Comparison of ENCODE assay signal across 24 cellular contexts in the genomic region with DNA sequence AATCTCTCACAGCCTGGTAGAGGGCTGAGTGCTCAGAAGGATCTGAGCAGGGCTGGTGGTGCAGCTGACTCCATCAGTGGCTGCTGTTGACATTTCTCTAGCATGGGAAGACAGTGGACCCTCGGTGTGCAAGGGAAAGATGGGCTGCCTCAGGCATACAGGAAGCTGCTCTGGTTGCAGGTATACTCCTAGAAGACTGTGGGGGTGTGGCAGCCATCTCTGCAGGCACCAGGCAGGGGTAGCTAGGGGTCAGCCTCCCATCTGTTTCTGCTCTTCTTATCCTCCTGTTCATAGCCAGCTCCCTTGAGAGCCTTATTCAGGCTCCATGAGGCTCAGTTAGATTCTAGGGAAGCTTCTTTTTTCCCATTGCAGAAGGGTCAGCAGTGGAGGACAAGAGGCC.
"Had no signal": no experiment of that assay in that cellular context is flagged by ENCODE, and none has a peak within 500 bp of the region (broad histone marks: within the 10 kb centered on the region; RNA-seq: fewer than 3 reads in every experiment).

No MANE protein-coding gene starts in this region.

- H3K27ac ChIP-seq: esophagus muscularis mucosa, foreskin keratinocyte, gastroesophageal sphincter, heart right ventricle, parathyroid adenoma, right lobe of liver, suprapubic skin, transverse colon had no signal

- H3K27me3 ChIP-seq: esophagus muscularis mucosa, foreskin keratinocyte, gastroesophageal sphincter, right lobe of liver, suprapubic skin, transverse colon had no signal

- H3K9me3 ChIP-seq: esophagus muscularis mucosa, gastroesophageal sphincter, heart right ventricle, mucosa of descending colon, right lobe of liver, suprapubic skin, transverse colon had no signal

- H3K36me3 ChIP-seq: esophagus muscularis mucosa, gastroesophageal sphincter, heart right ventricle, right lobe of liver, suprapubic skin, transverse colon had no signal

- ATAC-seq: foreskin keratinocyte; gastroesophageal sphincter; heart right ventricle; left colon; left ventricle myocardium superior; mucosa of descending colon; natural killer cell treated with Interleukin-12 subunit alpha and Interleukin-12 subunit beta and Interleukin-15 and Interleukin-18, amount 100 ng/mL, for 72 hours; right lobe of liver; stimulated activated naive CD8-positive, alpha-beta T cell treated with anti-CD3 and anti-CD28 coated beads, Interleukin-15, amount 100 ng/mL, for 72 hours had no signal

- H3K4me3 ChIP-seq: esophagus muscularis mucosa, gastroesophageal sphincter, heart right ventricle, lung, mucosa of descending colon, right lobe of liver, suprapubic skin, transverse colon had no signal

- H3K4me1 ChIP-seq: esophagus muscularis mucosa, foreskin keratinocyte, gastroesophageal sphincter, parathyroid adenoma, right lobe of liver, suprapubic skin, transverse colon had no signal

- DNase-seq: cortex of kidney; effector CD4-positive, alpha-beta T cell; foreskin keratinocyte; heart right ventricle; hippocampal formation; kidney glomerular epithelial cell; left colon; left ventricle myocardium superior; mucosa of descending colon; naive B cell; right lobe of liver; small intestine; stimulated activated CD4-positive, alpha-beta T cell treated with anti-CD3 and anti-CD28 coated beads, Interleukin-1b, Interleukin-23, amount 100 ng/mL, for 48 hours; stimulated activated CD4-positive, alpha-beta T cell treated with anti-CD3 and anti-CD28 coated beads, Interleukin-4, amount 100 ng/mL, for 1 hour; stimulated activated CD8-positive, alpha-beta memory T cell treated with anti-CD3 and anti-CD28 coated beads, Interleukin-4, amount 100 ng/mL, for 48 hours; stimulated activated naive CD4-positive, alpha-beta T cell; stimulated activated naive CD8-positive, alpha-beta T cell treated with anti-CD3 and anti-CD28 coated beads, Interleukin-15, amount 100 ng/mL, for 72 hours; transverse colon had no signal
